ENCODE assay signal across 13 cellular contexts in genomic region chr12:121344506-121344905, GRCh38. TPM values are rescaled to one million over a fixed set of nuclear protein-coding genes. Genes with fewer than 3 reads are reported as not detected.
DNase-seq lines count a peak whose midpoint lies in the region; ATAC-seq and TF ChIP-seq lines count a peak whose summit lies in the region.
"Had no signal": no experiment of that assay in that cellular context is flagged by ENCODE, and none has a peak within 500 bp of the region (broad histone marks: within the 10 kb centered on the region; RNA-seq: fewer than 3 reads in every experiment).

No MANE protein-coding gene starts in this region.

- no peaks in the 10 kb centered on the region for H3K9me3 Mint-ChIP-seq in activated naive CD4-positive, alpha-beta T cell treated with anti-CD3 and anti-CD28 coated beads, Interleukin-2, amount 50 U/mL, for 24 hours
- H3K9me3 Mint-ChIP-seq: CD8-positive, alpha-beta memory T cell; GM23338 had no signal

- no peaks in the 10 kb centered on the region for H3K9me3 ChIP-seq in T-helper 17 cell (ENCODE audit: control insufficient read depth, low read length, poor library complexity, severe bottlenecking)

- DNase-seq in activated naive CD4-positive, alpha-beta T cell treated with anti-CD3 and anti-CD28 coated beads, Interleukin-2, amount 50 U/mL, for 16 hours: no peak
- DNase-seq in T-helper 17 cell (no peak), dorsolateral prefrontal cortex (no peak), substantia nigra (lab: John Stamatoyannopoulos, UW) (no peak), NCI-H446 treated with DMSO at 0.1 percent for 48 hours (lab: John Stamatoyannopoulos, UW) (no peak)
- DNase-seq: ACHN; CD8-positive, alpha-beta memory T cell; NCI-H1694; NCI-H345; NCI-H69 had no signal

- H3K27me3 Mint-ChIP-seq in activated naive CD4-positive, alpha-beta T cell treated with anti-CD3 and anti-CD28 coated beads, Interleukin-2, amount 50 U/mL, for 24 hours: no peaks in the 10 kb centered on the region
- no peaks in the 10 kb centered on the region for H3K27me3 Mint-ChIP-seq in T-helper 17 cell
- H3K27me3 Mint-ChIP-seq: CD8-positive, alpha-beta memory T cell had no signal

- H3K27me3 ChIP-seq in dorsolateral prefrontal cortex: no peaks in the 10 kb centered on the region

- intact Hi-C loops in dorsolateral prefrontal cortex (cut with DNase I): no loop called here

- H3K4me3 ChIP-seq in dorsolateral prefrontal cortex: peak overlapping the region in 1 of 59 donors; percentile 13
- H3K4me3 ChIP-seq: GM23338 had no signal

- H3K27ac ChIP-seq in dorsolateral prefrontal cortex (peak overlapping the region; percentile 60 to 100 (median 96)), substantia nigra (ENCODE audit: low read depth, low read length, poor library complexity, severe bottlenecking) (peak overlapping the region; percentile 96)

- no peak for TF ChIP-seq CTCF in dorsolateral prefrontal cortex (IDR thresholded peaks at IDR 0.05 in 54 of 56, conservative IDR thresholded peaks at IDR 0.05 in 2 of 56; ENCODE audit: low read depth in 1 of 56, partially characterized antibody in 56 of 56)

- no peak for ATAC-seq in T-helper 17 cell
- no peak for ATAC-seq in HG02981 (IDR thresholded peaks at IDR 0.05; ENCODE audit: unreplicated experiment)
- ATAC-seq: GM23338 had no signal

- H3K4me1 Mint-ChIP-seq in activated naive CD4-positive, alpha-beta T cell treated with anti-CD3 and anti-CD28 coated beads, Interleukin-2, amount 50 U/mL, for 24 hours: peaks cover 39% of the 10 kb centered on the region
- peaks cover 29% of the 10 kb centered on the region for H3K4me1 Mint-ChIP-seq in T-helper 17 cell
- H3K4me1 Mint-ChIP-seq: GM23338 had no signal

- H3K36me3 Mint-ChIP-seq in activated naive CD4-positive, alpha-beta T cell treated with anti-CD3 and anti-CD28 coated beads, Interleukin-2, amount 50 U/mL, for 24 hours: peaks cover 17% of the 10 kb centered on the region
- peaks cover 15% of the 10 kb centered on the region for H3K36me3 Mint-ChIP-seq in T-helper 17 cell (ENCODE audit: low read depth)

- peak overlapping the region; percentile 14 for H3K27ac Mint-ChIP-seq in activated naive CD4-positive, alpha-beta T cell treated with anti-CD3 and anti-CD28 coated beads, Interleukin-2, amount 50 U/mL, for 24 hours
- peak overlapping the region; percentile 90 for H3K27ac Mint-ChIP-seq in T-helper 17 cell
- H3K27ac Mint-ChIP-seq: GM23338 had no signal

- no peak overlapping the region for H3K4me3 Mint-ChIP-seq in activated naive CD4-positive, alpha-beta T cell treated with anti-CD3 and anti-CD28 coated beads, Interleukin-2, amount 50 U/mL, for 24 hours
- no peak overlapping the region for H3K4me3 Mint-ChIP-seq in T-helper 17 cell
- H3K4me3 Mint-ChIP-seq: GM23338 had no signal

RNA-seq across cellular contexts. Expression of gene ANAPC5, which starts 7.7 kb away (rescaled TPM):
- 100 to 1,000 TPM; 107 to 130 TPM for total RNA-seq in T-helper 17 cell
- total RNA-seq in dorsolateral prefrontal cortex: 100 to 1,000 TPM; 108 to 272 (median 159) TPM

RNA-seq across cellular contexts. Expression of gene CAMKK2, which starts 48.0 kb away (rescaled TPM):
- total RNA-seq in T-helper 17 cell (10 to 100 TPM; 12.5 to 15.8 TPM), dorsolateral prefrontal cortex (100 to 1,000 TPM in 117 of 120 experiments, 10 to 100 TPM in 3; 52.8 to 279 (median 164) TPM)

RNA-seq across cellular contexts. Expression of gene RNF34, which starts 55.4 kb away (rescaled TPM):
- 10 to 100 TPM; 63.8 to 63.9 TPM for total RNA-seq in T-helper 17 cell
- total RNA-seq in dorsolateral prefrontal cortex: 10 to 100 TPM; 45.5 to 82.8 (median 62.9) TPM
